1 cellular context compared by ENCODE assay signal in genomic region chr1:111422546-111423391, GRCh38.
TF ChIP-seq lines count a peak whose summit lies in the region.

No MANE protein-coding gene starts in this region.

TF ChIP-seq in HepG2, 621 proteins besides CTCF, POLR2A, EP300 and RAD21 (continued from another document and continues in another):
- no peak for TF ChIP-seq ATF3 (CRISPR knock-in tag; IDR thresholded peaks at IDR 0.05)
- no peak for TF ChIP-seq DBP (CRISPR knock-in tag; IDR thresholded peaks at IDR 0.05; ENCODE audit: not compliant biosample characterization)
- no peak for TF ChIP-seq NCOR1 (IDR thresholded peaks at IDR 0.05; ENCODE audit: borderline replicate concordance, low read length)
- no peak for TF ChIP-seq ZNF354B (CRISPR knock-in tag; IDR thresholded peaks at IDR 0.05)
- no peak for TF ChIP-seq KLF11 (CRISPR knock-in tag; IDR thresholded peaks at IDR 0.05)
- no peak for TF ChIP-seq SRSF4 (IDR thresholded peaks at IDR 0.05; ENCODE audit: low read depth, low read length, poor library complexity, severe bottlenecking)
- peak; percentile 49; the same call in 1 of the 2 replicates for TF ChIP-seq TBX2 (CRISPR knock-in tag; IDR thresholded peaks at IDR 0.05; ENCODE audit: borderline replicate concordance)
- TF ChIP-seq ZFP36L2 (CRISPR knock-in tag; IDR thresholded peaks at IDR 0.05), result no peak
- TF ChIP-seq, protein P1, sequence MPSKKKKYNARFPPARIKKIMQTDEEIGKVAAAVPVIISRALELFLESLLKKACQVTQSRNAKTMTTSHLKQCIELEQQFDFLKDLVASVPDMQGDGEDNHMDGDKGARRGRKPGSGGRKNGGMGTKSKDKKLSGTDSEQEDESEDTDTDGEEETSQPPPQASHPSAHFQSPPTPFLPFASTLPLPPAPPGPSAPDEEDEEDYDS (CRISPR knock-in tag; IDR thresholded peaks at IDR 0.05), result 0 out of 2 replicates have a peak, but pooled peaks have one; percentile 38
- no peak for TF ChIP-seq RFXANK (CRISPR knock-in tag; IDR thresholded peaks at IDR 0.05)
- TF ChIP-seq CEBPB (IDR thresholded peaks at IDR 0.05; ENCODE audit: borderline replicate concordance, low read depth, low read length), result no peak
- TF ChIP-seq, protein P2, sequence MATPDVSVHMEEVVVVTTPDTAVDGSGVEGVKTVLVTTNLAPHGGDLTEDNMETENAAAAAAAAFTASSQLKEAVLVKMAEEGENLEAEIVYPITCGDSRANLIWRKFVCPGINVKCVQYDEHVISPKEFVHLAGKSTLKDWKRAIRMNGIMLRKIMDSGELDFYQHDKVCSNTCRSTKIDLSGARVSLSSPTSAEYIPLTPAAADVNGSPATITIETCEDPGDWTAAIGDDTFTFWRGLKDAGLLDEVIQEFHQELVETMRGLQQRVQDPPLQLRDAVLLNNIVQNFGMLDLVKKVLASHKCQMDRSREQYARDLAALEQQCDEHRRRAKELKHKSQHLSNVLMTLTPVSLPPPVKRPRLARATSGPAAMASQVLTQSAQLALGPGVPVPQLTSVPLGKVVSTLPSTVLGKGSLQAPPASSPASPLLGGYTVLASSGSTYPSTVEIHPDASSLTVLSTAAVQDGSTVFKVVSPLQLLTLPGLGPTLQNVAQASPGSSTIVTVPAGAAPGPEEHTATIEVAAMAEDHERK (CRISPR knock-in tag; IDR thresholded peaks at IDR 0.05; ENCODE audit: low read depth), result no peak
- no peak for TF ChIP-seq CC2D1A (CRISPR knock-in tag; IDR thresholded peaks at IDR 0.05)
- no peak for TF ChIP-seq ZSCAN30 (CRISPR knock-in tag; IDR thresholded peaks at IDR 0.05)
- peak; percentile 66; the same call in 1 of the 2 replicates for TF ChIP-seq PHF21A (CRISPR knock-in tag; IDR thresholded peaks at IDR 0.05)
- no peak for TF ChIP-seq ZNF781 (CRISPR knock-in tag; IDR thresholded peaks at IDR 0.05; ENCODE audit: borderline replicate concordance, not compliant biosample characterization)
- TF ChIP-seq, protein P3, sequence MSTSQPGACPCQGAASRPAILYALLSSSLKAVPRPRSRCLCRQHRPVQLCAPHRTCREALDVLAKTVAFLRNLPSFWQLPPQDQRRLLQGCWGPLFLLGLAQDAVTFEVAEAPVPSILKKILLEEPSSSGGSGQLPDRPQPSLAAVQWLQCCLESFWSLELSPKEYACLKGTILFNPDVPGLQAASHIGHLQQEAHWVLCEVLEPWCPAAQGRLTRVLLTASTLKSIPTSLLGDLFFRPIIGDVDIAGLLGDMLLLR (CRISPR knock-in tag; IDR thresholded peaks at IDR 0.05), result 0 out of 2 replicates have a peak, but pooled peaks have one; percentile 30
- TF ChIP-seq NFRKB (IDR thresholded peaks at IDR 0.05), result no peak
- TF ChIP-seq ZNF382 (CRISPR knock-in tag; IDR thresholded peaks at IDR 0.05; ENCODE audit: borderline replicate concordance), result no peak
- TF ChIP-seq, protein P4, sequence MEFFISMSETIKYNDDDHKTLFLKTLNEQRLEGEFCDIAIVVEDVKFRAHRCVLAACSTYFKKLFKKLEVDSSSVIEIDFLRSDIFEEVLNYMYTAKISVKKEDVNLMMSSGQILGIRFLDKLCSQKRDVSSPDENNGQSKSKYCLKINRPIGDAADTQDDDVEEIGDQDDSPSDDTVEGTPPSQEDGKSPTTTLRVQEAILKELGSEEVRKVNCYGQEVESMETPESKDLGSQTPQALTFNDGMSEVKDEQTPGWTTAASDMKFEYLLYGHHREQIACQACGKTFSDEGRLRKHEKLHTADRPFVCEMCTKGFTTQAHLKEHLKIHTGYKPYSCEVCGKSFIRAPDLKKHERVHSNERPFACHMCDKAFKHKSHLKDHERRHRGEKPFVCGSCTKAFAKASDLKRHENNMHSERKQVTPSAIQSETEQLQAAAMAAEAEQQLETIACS (CRISPR knock-in tag; IDR thresholded peaks at IDR 0.05), result no peak
- TF ChIP-seq DNMT1 (CRISPR knock-in tag; IDR thresholded peaks at IDR 0.05), result no peak
- TF ChIP-seq, protein P5, sequence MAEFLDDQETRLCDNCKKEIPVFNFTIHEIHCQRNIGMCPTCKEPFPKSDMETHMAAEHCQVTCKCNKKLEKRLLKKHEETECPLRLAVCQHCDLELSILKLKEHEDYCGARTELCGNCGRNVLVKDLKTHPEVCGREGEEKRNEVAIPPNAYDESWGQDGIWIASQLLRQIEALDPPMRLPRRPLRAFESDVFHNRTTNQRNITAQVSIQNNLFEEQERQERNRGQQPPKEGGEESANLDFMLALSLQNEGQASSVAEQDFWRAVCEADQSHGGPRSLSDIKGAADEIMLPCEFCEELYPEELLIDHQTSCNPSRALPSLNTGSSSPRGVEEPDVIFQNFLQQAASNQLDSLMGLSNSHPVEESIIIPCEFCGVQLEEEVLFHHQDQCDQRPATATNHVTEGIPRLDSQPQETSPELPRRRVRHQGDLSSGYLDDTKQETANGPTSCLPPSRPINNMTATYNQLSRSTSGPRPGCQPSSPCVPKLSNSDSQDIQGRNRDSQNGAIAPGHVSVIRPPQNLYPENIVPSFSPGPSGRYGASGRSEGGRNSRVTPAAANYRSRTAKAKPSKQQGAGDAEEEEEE (CRISPR knock-in tag; IDR thresholded peaks at IDR 0.05; ENCODE audit: borderline replicate concordance), result no peak
- TF ChIP-seq HCFC1 (IDR thresholded peaks at IDR 0.05; ENCODE audit: low read depth, low read length), result no peak
- no peak for TF ChIP-seq ZSCAN20 (CRISPR knock-in tag; IDR thresholded peaks at IDR 0.05; ENCODE audit: borderline replicate concordance)
- no peak for TF ChIP-seq SNAPC2 (CRISPR knock-in tag; IDR thresholded peaks at IDR 0.05)
- TF ChIP-seq, protein P6, sequence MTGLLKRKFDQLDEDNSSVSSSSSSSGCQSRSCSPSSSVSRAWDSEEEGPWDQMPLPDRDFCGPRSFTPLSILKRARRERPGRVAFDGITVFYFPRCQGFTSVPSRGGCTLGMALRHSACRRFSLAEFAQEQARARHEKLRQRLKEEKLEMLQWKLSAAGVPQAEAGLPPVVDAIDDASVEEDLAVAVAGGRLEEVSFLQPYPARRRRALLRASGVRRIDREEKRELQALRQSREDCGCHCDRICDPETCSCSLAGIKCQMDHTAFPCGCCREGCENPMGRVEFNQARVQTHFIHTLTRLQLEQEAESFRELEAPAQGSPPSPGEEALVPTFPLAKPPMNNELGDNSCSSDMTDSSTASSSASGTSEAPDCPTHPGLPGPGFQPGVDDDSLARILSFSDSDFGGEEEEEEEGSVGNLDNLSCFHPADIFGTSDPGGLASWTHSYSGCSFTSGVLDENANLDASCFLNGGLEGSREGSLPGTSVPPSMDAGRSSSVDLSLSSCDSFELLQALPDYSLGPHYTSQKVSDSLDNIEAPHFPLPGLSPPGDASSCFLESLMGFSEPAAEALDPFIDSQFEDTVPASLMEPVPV (CRISPR knock-in tag; IDR thresholded peaks at IDR 0.05), result no peak
- TF ChIP-seq ZNF773 (CRISPR knock-in tag; IDR thresholded peaks at IDR 0.05; ENCODE audit: borderline replicate concordance), result no peak
- TF ChIP-seq MYC (CRISPR knock-in tag; IDR thresholded peaks at IDR 0.05; ENCODE audit: borderline replicate concordance), result peak; percentile 60; the same call in 1 of the 2 replicates
- TF ChIP-seq ZFP41 (CRISPR knock-in tag; IDR thresholded peaks at IDR 0.05; ENCODE audit: borderline replicate concordance), result no peak
- 0 out of 2 replicates have a peak, but pooled peaks have one; percentile 22 for TF ChIP-seq SALL2 (CRISPR knock-in tag; IDR thresholded peaks at IDR 0.05)
- TF ChIP-seq LBX2 (CRISPR knock-in tag; IDR thresholded peaks at IDR 0.05; ENCODE audit: borderline replicate concordance), result no peak
- no peak for TF ChIP-seq ZMYM2 (CRISPR knock-in tag; IDR thresholded peaks at IDR 0.05)
- no peak for TF ChIP-seq FOXJ3 (CRISPR knock-in tag; IDR thresholded peaks at IDR 0.05; ENCODE audit: borderline replicate concordance)
- TF ChIP-seq SMAD3 (CRISPR knock-in tag; IDR thresholded peaks at IDR 0.05), result 0 out of 2 replicates have a peak, but pooled peaks have one; percentile 22
- no peak for TF ChIP-seq KAT2B (IDR thresholded peaks at IDR 0.05; ENCODE audit: borderline replicate concordance, low read depth, low read length)
- no peak for TF ChIP-seq PCBP1 (IDR thresholded peaks at IDR 0.05; ENCODE audit: borderline replicate concordance, low read depth, low read length)
- no peak for TF ChIP-seq MTA1 (CRISPR knock-in tag; IDR thresholded peaks at IDR 0.05; ENCODE audit: borderline replicate concordance)
- TF ChIP-seq ZNF281 (CRISPR knock-in tag; IDR thresholded peaks at IDR 0.05; ENCODE audit: borderline replicate concordance), result no peak
- TF ChIP-seq, protein P7, sequence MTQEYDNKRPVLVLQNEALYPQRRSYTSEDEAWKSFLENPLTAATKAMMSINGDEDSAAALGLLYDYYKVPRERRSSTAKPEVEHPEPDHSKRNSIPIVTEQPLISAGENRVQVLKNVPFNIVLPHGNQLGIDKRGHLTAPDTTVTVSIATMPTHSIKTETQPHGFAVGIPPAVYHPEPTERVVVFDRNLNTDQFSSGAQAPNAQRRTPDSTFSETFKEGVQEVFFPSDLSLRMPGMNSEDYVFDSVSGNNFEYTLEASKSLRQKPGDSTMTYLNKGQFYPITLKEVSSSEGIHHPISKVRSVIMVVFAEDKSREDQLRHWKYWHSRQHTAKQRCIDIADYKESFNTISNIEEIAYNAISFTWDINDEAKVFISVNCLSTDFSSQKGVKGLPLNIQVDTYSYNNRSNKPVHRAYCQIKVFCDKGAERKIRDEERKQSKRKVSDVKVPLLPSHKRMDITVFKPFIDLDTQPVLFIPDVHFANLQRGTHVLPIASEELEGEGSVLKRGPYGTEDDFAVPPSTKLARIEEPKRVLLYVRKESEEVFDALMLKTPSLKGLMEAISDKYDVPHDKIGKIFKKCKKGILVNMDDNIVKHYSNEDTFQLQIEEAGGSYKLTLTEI (CRISPR knock-in tag; conservative IDR thresholded peaks at IDR 0.05), result no peak
- TF ChIP-seq HNF4A (CRISPR knock-in tag; IDR thresholded peaks at IDR 0.05), result no peak
- no peak for TF ChIP-seq ZNF713 (CRISPR knock-in tag; IDR thresholded peaks at IDR 0.05)
- no peak for TF ChIP-seq ZNF205 (CRISPR knock-in tag; IDR thresholded peaks at IDR 0.05)
- 0 out of 2 replicates have a peak, but pooled peaks have one; percentile 24 for TF ChIP-seq ZNF614 (CRISPR knock-in tag; IDR thresholded peaks at IDR 0.05; ENCODE audit: borderline replicate concordance)
- TF ChIP-seq ZBTB3 (CRISPR knock-in tag; IDR thresholded peaks at IDR 0.05; ENCODE audit: borderline replicate concordance, low read depth), result no peak
- no peak for TF ChIP-seq MED8 (CRISPR knock-in tag; IDR thresholded peaks at IDR 0.05; ENCODE audit: insufficient replicate concordance)
- TF ChIP-seq, protein P8, sequence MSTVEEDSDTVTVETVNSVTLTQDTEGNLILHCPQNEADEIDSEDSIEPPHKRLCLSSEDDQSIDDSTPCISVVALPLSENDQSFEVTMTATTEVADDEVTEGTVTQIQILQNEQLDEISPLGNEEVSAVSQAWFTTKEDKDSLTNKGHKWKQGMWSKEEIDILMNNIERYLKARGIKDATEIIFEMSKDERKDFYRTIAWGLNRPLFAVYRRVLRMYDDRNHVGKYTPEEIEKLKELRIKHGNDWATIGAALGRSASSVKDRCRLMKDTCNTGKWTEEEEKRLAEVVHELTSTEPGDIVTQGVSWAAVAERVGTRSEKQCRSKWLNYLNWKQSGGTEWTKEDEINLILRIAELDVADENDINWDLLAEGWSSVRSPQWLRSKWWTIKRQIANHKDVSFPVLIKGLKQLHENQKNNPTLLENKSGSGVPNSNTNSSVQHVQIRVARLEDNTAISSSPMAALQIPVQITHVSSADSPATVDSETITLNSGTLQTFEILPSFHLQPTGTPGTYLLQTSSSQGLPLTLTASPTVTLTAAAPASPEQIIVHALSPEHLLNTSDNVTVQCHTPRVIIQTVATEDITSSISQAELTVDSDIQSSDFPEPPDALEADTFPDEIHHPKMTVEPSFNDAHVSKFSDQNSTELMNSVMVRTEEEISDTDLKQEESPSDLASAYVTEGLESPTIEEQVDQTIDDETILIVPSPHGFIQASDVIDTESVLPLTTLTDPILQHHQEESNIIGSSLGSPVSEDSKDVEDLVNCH (CRISPR knock-in tag; IDR thresholded peaks at IDR 0.05), result no peak
- TF ChIP-seq MAFK (conservative IDR thresholded peaks at IDR 0.05 in 1 of 2, IDR thresholded peaks at IDR 0.05 in 1 of 2; ENCODE audit: low read length in 2 of 2), result no peak
- TF ChIP-seq PITX1 (CRISPR knock-in tag; IDR thresholded peaks at IDR 0.05), result peak; percentile 15; the same call in 1 of the 2 replicates
- peak; percentile 52; the same call in 1 of the 2 replicates for TF ChIP-seq KDM2A (CRISPR knock-in tag; IDR thresholded peaks at IDR 0.05; ENCODE audit: borderline replicate concordance, low read depth)
- TF ChIP-seq ZNF317 (CRISPR knock-in tag; IDR thresholded peaks at IDR 0.05), result no peak
- no peak for TF ChIP-seq ZNF543 (CRISPR knock-in tag; IDR thresholded peaks at IDR 0.05)
- TF ChIP-seq CBFB (CRISPR knock-in tag; IDR thresholded peaks at IDR 0.05), result no peak
- no peak for TF ChIP-seq KDM4B (CRISPR knock-in tag; IDR thresholded peaks at IDR 0.05)
